26 cellular contexts compared by ENCODE assay signal in the genomic region with DNA sequence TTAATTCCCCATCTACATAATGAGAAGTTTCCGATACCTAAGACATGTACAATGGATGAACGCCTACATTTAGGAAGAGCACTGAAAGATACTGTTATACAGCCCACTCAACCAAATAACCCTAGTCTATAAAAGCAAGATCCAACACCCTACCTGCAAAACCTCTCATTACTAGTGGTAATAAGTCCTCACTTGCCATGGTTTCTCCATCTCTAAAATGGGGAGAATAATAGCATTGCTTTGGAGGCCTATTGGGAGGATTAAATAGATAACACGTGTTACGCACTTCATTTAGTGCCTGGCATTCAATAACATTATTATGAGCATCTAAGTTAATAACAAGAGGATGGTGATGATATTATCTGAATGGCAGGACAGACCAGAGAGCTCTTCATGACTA. TPM values are rescaled to one million over a fixed set of nuclear protein-coding genes. Genes with fewer than 3 reads are reported as not detected.
DNase-seq lines count a peak whose midpoint lies in the region; ATAC-seq, FAIRE-seq and TF ChIP-seq lines count a peak whose summit lies in the region.
"Had no signal": no experiment of that assay in that cellular context is flagged by ENCODE, and none has a peak within 500 bp of the region (broad histone marks: within the 10 kb centered on the region; RNA-seq: fewer than 3 reads in every experiment).

No MANE protein-coding gene starts in this region.

- no peak overlapping the region for H3K4me3 ChIP-seq in IMR-90 (ENCODE audit: insufficient read depth, low read depth, low read length)
- H3K4me3 ChIP-seq in K562 = no peak overlapping the region
- no peak overlapping the region for H3K4me3 ChIP-seq in keratinocyte (ENCODE audit: control insufficient read depth in 2 of 3, extremely low read depth in 1 of 3, insufficient read depth in 2 of 3, low read depth in 1 of 3, low read length in 3 of 3)
- H3K4me3 ChIP-seq in skeletal muscle satellite cell (ENCODE audit: low read length) = no peak overlapping the region
- H3K4me3 ChIP-seq: GM23338, left ventricle myocardium inferior, sigmoid colon, tibial nerve had no signal

- H3K9ac ChIP-seq in IMR-90 (ENCODE audit: low read depth, low read length) = no peak overlapping the region
- no peak overlapping the region for H3K9ac ChIP-seq in K562 (ENCODE audit: insufficient read depth in 1 of 2, low read depth in 2 of 2, low read length in 2 of 2)
- no peak overlapping the region for H3K9ac ChIP-seq in keratinocyte (ENCODE audit: control insufficient read depth, extremely low read depth, insufficient read depth, low read length)
- no peak overlapping the region for H3K9ac ChIP-seq in skeletal muscle satellite cell (ENCODE audit: low read depth, low read length)

- no peak overlapping the region for H2BK5ac ChIP-seq in IMR-90 (ENCODE audit: low read depth, low read length, poor library complexity, severe bottlenecking)

- no peak for TF ChIP-seq CTCF in IMR-90 (conservative IDR thresholded peaks at IDR 0.05; ENCODE audit: low read depth, low read length)
- TF ChIP-seq CTCF in K562 (IDR thresholded peaks at IDR 0.05 in 2 of 3, conservative IDR thresholded peaks at IDR 0.05 in 1 of 3; ENCODE audit: insufficient read depth in 2 of 3, low read depth in 1 of 3, low read length in 3 of 3) = no peak
- TF ChIP-seq CTCF in keratinocyte (optimal IDR thresholded peaks at IDR 0.05 in 1 of 3, IDR thresholded peaks at IDR 0.05 in 1 of 3, conservative IDR thresholded peaks at IDR 0.05 in 1 of 3; ENCODE audit: extremely low read depth in 1 of 3, insufficient read depth in 2 of 3, low read length in 3 of 3) = no peak

- H4K5ac ChIP-seq in IMR-90 (ENCODE audit: low read depth, low read length) = no peak overlapping the region

- H3K9me1 ChIP-seq in IMR-90 (ENCODE audit: insufficient read depth, low read length) = no peaks in the 10 kb centered on the region; the same call in 1 of the 2 replicates
- H3K9me1 ChIP-seq in K562 (ENCODE audit: control insufficient read depth, insufficient read depth, low read length) = no peaks in the 10 kb centered on the region
- H3K9me1 ChIP-seq in keratinocyte (ENCODE audit: control insufficient read depth, extremely low read depth, insufficient read depth, low read length) = no peaks in the 10 kb centered on the region

- H3K79me2 ChIP-seq in K562 (ENCODE audit: control insufficient read depth, insufficient read depth, low read length) (no peaks in the 10 kb centered on the region), keratinocyte (ENCODE audit: control insufficient read depth, insufficient read depth, low read length) (peaks cover 92% of the 10 kb centered on the region)

- intact Hi-C loops in IMR-90 (cut with micrococcal nuclease) (no loop called here), K562 (cut with micrococcal nuclease) (no loop called here)

- H4K91ac ChIP-seq in IMR-90 (ENCODE audit: insufficient read depth, low read depth, low read length) = no peak overlapping the region

- H3K4me1 ChIP-seq in IMR-90 (ENCODE audit: control insufficient read depth, insufficient read depth, low read length) (peaks cover 3% of the 10 kb centered on the region; the same call in 1 of the 2 replicates), K562 (replicated peaks in 1 of 2; ENCODE audit: control insufficient read depth in 2 of 2, insufficient read depth in 2 of 2, low read length in 2 of 2) (no peaks in the 10 kb centered on the region; a peak in 1 of 5 replicates), keratinocyte (ENCODE audit: control insufficient read depth, extremely low read depth, insufficient read depth, low read length) (peaks cover 44% of the 10 kb centered on the region), skeletal muscle satellite cell (ENCODE audit: control insufficient read depth, insufficient read depth, low read length) (peaks cover 22% of the 10 kb centered on the region)

- no peaks in the 10 kb centered on the region for H4K20me1 ChIP-seq in IMR-90 (ENCODE audit: insufficient read depth, low read length)
- H4K20me1 ChIP-seq in K562 (replicated peaks; ENCODE audit: control insufficient read depth, insufficient read depth, low read length) = no peaks in the 10 kb centered on the region
- H4K20me1 ChIP-seq in keratinocyte (ENCODE audit: control insufficient read depth, extremely low read depth, insufficient read depth, low read length) = no peaks in the 10 kb centered on the region

- H3K56ac ChIP-seq in IMR-90 (ENCODE audit: extremely low read depth, insufficient read depth, low read length) = no peak overlapping the region

- ATAC-seq in IMR-90 (ENCODE audit: low read depth) (no peak), K562 (no peak), HG03135 (IDR thresholded peaks at IDR 0.05; ENCODE audit: unreplicated experiment) (no peak)
- ATAC-seq: CD8-positive, alpha-beta T cell; GM23338; natural killer cell treated with Interleukin-12 subunit alpha and Interleukin-12 subunit beta and Interleukin-15 and Interleukin-18, amount 100 ng/mL, for 72 hours had no signal

- no peak overlapping the region for H3K4me2 ChIP-seq in IMR-90 (ENCODE audit: low read depth, low read length)
- H3K4me2 ChIP-seq in K562 (ENCODE audit: insufficient read depth, low read length) = no peak overlapping the region
- peak overlapping the region; percentile 65 for H3K4me2 ChIP-seq in keratinocyte (ENCODE audit: control insufficient read depth, extremely low read depth, insufficient read depth, low read depth, low read length)
- peak overlapping the region; percentile 16 for H3K4me2 ChIP-seq in skeletal muscle satellite cell (ENCODE audit: low read length)
- H3K4me2 ChIP-seq: GM23338 had no signal

- no peak overlapping the region for H4K8ac ChIP-seq in IMR-90 (ENCODE audit: low read depth in 2 of 2, low read length in 2 of 2)

- H2AFZ ChIP-seq in IMR-90 (replicated peaks; ENCODE audit: low read length, poor library complexity) (no peak overlapping the region), K562 (ENCODE audit: low read depth, low read length) (no peak overlapping the region), keratinocyte (ENCODE audit: control insufficient read depth, low read length) (no peak overlapping the region)
- H2AFZ ChIP-seq: GM23338 had no signal

- dilution Hi-C loops in IMR-90 (cut with HindIII; ENCODE audit: low sequenced_read_pairs, unreplicated experiment) = no loop called here
- dilution Hi-C loops in keratinocyte (cut with MboI; ENCODE audit: extremely low pct_ligation_motif_present, low sequenced_read_pairs) = no loop called here

- peak overlapping the region; percentile 67; the same call in 1 of the 2 replicates for H2BK20ac ChIP-seq in IMR-90 (ENCODE audit: low read depth, low read length)

- H2BK120ac ChIP-seq in IMR-90 (ENCODE audit: low read depth, low read length) = no peak overlapping the region

- TF ChIP-seq POLR2A in IMR-90 (IDR thresholded peaks at IDR 0.05; ENCODE audit: low read depth, low read length) (no peak), K562 (conservative IDR thresholded peaks at IDR 0.05) (no peak)

- H3K9me3 ChIP-seq in IMR-90 (ENCODE audit: control insufficient read depth, insufficient read depth, low read length) = no peaks in the 10 kb centered on the region
- H3K9me3 ChIP-seq in K562 (replicated peaks; ENCODE audit: control insufficient read depth, insufficient read depth, low read depth, low read length) = no peaks in the 10 kb centered on the region
- no peaks in the 10 kb centered on the region for H3K9me3 ChIP-seq in keratinocyte (ENCODE audit: control insufficient read depth, low read depth, low read length)
- H3K9me3 ChIP-seq in skeletal muscle satellite cell (replicated peaks; ENCODE audit: low read length) = no peaks in the 10 kb centered on the region
- H3K9me3 ChIP-seq: left ventricle myocardium inferior, sigmoid colon, tibial nerve had no signal

- POLR2A ChIA-PET in IMR-90 (lab: Charles Lee; ENCODE audit: unreplicated experiment) = no interaction called here
- POLR2A ChIA-PET in K562 (lab: Yijun Ruan, JAX) = interaction anchor here (2.1 kb wide), 1 partner anchor 11 kb away, joined by 8 read pairs; no protein-coding TSS in a partner anchor

- H3K4ac ChIP-seq in IMR-90 (ENCODE audit: low read depth, low read length) = no peak overlapping the region

- H2AK9ac ChIP-seq in IMR-90 (replicated peaks; ENCODE audit: low read depth, low read length, poor library complexity) = no peak overlapping the region

- H2BK15ac ChIP-seq in IMR-90 (ENCODE audit: low read depth, low read length) = no peak overlapping the region

- DNase-seq in IMR-90 (no peak), K562 (ENCODE audit: extremely low read depth in 1 of 4, low spot score in 3 of 4) (no peak), keratinocyte (ENCODE audit: low read depth, low spot score) (no peak), amniotic stem cell (lab: John Stamatoyannopoulos, UW) (no peak)
- DNase-seq in activated CD8-positive, alpha-beta memory T cell treated with anti-CD3 and anti-CD28 coated beads, Interleukin-2, amount 50 U/mL, for 4 hours = no peak
- DNase-seq: activated CD4-positive, alpha-beta memory T cell treated with anti-CD3 and anti-CD28 coated beads for 36 hours; activated naive CD8-positive, alpha-beta T cell treated with anti-CD3 and anti-CD28 coated beads for 36 hours; CD8-positive, alpha-beta T cell; DMS79; hippocampal formation; immature natural killer cell; left ventricle myocardium inferior; NCI-H1092; NCI-H1930; NCI-H2227 treated with DMSO at 0.1 percent for 48 hours; NCI-H82; posterior cingulate gyrus; sigmoid colon; SW 1271; T1000 had no signal

- H3K27me3 ChIP-seq in IMR-90 (ENCODE audit: control insufficient read depth, insufficient read depth, low read length) (no peaks in the 10 kb centered on the region), K562 (ENCODE audit: control insufficient read depth in 2 of 2, insufficient read depth in 2 of 2, low read length in 2 of 2) (no peaks in the 10 kb centered on the region), keratinocyte (ENCODE audit: control insufficient read depth, extremely low read depth, insufficient read depth, low read length) (no peaks in the 10 kb centered on the region), skeletal muscle satellite cell (ENCODE audit: control insufficient read depth, insufficient read depth, low read length) (no peaks in the 10 kb centered on the region)
- H3K27me3 ChIP-seq: sigmoid colon, tibial nerve had no signal

- no TSS peak for BruUV-seq in IMR-90 (replicated peaks; lab: Mats Ljungman, UMichigan)
- no TSS peak for BruUV-seq in K562 (replicated peaks; lab: Mats Ljungman, UMichigan)

- H3K36me3 ChIP-seq in IMR-90 (ENCODE audit: control insufficient read depth, insufficient read depth, low read length) (no peaks in the 10 kb centered on the region), K562 (ENCODE audit: control insufficient read depth, insufficient read depth, low read length) (no peaks in the 10 kb centered on the region), keratinocyte (ENCODE audit: control insufficient read depth in 2 of 2, extremely low read depth in 1 of 2, insufficient read depth in 2 of 2, low read length in 2 of 2) (no peaks in the 10 kb centered on the region), skeletal muscle satellite cell (ENCODE audit: insufficient read depth, low read length) (no peaks in the 10 kb centered on the region)
- H3K36me3 ChIP-seq: left ventricle myocardium inferior, sigmoid colon, tibial nerve had no signal

- no peak for FAIRE-seq in K562 (lab: Jason Lieb, UNC)
- no peak for FAIRE-seq in keratinocyte (lab: Jason Lieb, UNC)
- FAIRE-seq: frontal cortex had no signal

- TF ChIP-seq EP300 in K562 (IDR thresholded peaks at IDR 0.05; ENCODE audit: low read length) = no peak

- in situ Hi-C loops in IMR-90 (cut with MboI; ENCODE audit: low sequenced_read_pairs) = no loop called here
- in situ Hi-C loops in K562 (cut with MboI) = no loop called here

- CTCF ChIA-PET in IMR-90 (lab: Yijun Ruan, JAX) (interaction anchor here (0.6 to 1.6 kb wide), 3 partner anchors 10 to 169 kb away, joined by 3 to 4 read pairs (median 3); no protein-coding TSS in a partner anchor), K562 (lab: Yijun Ruan, JAX; ENCODE audit: low intra/inter-chr PET ratio) (no interaction called here)

- WGBS in IMR-90 (ENCODE audit: extremely low coverage in 2 of 2, insufficient read length in 1 of 2), 2 experiments = no CpG with 5 or more reads among the region's 4 CpGs
- WGBS in K562 (ENCODE audit: insufficient coverage, low coverage, missing lambda C conversion rate) = 54% methylated on average over 4 of the region's 4 CpGs

- peak overlapping the region; percentile 37; the same call in 1 of the 2 replicates for H3K18ac ChIP-seq in IMR-90 (ENCODE audit: low read depth, low read length)

- no peak overlapping the region for H2AK5ac ChIP-seq in IMR-90 (ENCODE audit: low read depth, low read length)

- TF ChIP-seq RAD21 in IMR-90 (IDR thresholded peaks at IDR 0.05; ENCODE audit: low read length) (no peak), K562 (CRISPR knock-in tag; conservative IDR thresholded peaks at IDR 0.05 in 1 of 2, IDR thresholded peaks at IDR 0.05 in 1 of 2) (no peak)

- H3K27ac ChIP-seq in IMR-90 (ENCODE audit: insufficient read depth, low read length) (no peak overlapping the region), K562 (ENCODE audit: extremely low read depth, low read depth, low read length) (no peak overlapping the region), keratinocyte (ENCODE audit: control insufficient read depth, insufficient read depth, low read length) (peak overlapping the region; percentile 57)
- H3K27ac ChIP-seq: left ventricle myocardium inferior, sigmoid colon had no signal

- no peak overlapping the region for H3K23ac ChIP-seq in IMR-90 (ENCODE audit: low read depth, low read length)

- peaks cover 0 to 13% of the 10 kb centered on the region in 2 experiments; a peak in 2 of 4 replicates for H3K79me1 ChIP-seq in IMR-90 (ENCODE audit: low read depth in 1 of 2, low read length in 2 of 2)

- H3K14ac ChIP-seq in IMR-90 (replicated peaks; ENCODE audit: low read depth, low read length) = no peak overlapping the region

RNA-seq across cellular contexts. Expression of a gene that starts 16.9 kb away (rescaled TPM):
- total RNA-seq in IMR-90 (2012; rRNA removed) (6.8 and 8.1 TPM in 2 replicates), K562 (2014; rRNA removed) (3.1 and 3.8 TPM in 2 replicates), K562 (2014; rRNA removed; fragmentation: Illumina TruSeq; extraction: Trizol) (6.4 and 7.3 TPM in 2 replicates), K562 (2015; rRNA removed; fragmentation: Illumina TruSeq; extraction: Trizol) (6.4 and 9.5 TPM in 2 replicates), K562 (2021) (4.7 and 5.8 TPM in 2 replicates)
- polyA plus RNA-seq in IMR-90 (2012; rRNA removed) (2.2 and 2.9 TPM in 2 replicates), K562 (2011; rRNA removed) (10.1 and 10.8 TPM in 2 replicates), K562 (2014; fragmentation: Illumina TruSeq; extraction: Trizol) (3.7 and 5.9 TPM in 2 replicates), K562 (2014; fragmentation: Nextera tagmentation; extraction: Ambion mirVana) (1 to 10 TPM in 1 of 2 experiments, under 1 TPM in 1; 0.94 to 1.7 TPM), K562 (2014; rRNA removed) (2.5 and 3.7 TPM in 2 replicates), keratinocyte (24.3 to 49.7 TPM (median 35.1 TPM) in 3 replicates)
- 0.85 and 0.88 TPM in 2 replicates for polyA plus RNA-seq in IMR-90 (2012; cell fraction: cytosol; rRNA removed)
- polyA plus RNA-seq in IMR-90 (2012; cell fraction: nucleus; rRNA removed; ENCODE audit: low replicate concordance) = 2.3 and 9.8 TPM in 2 replicates
- total RNA-seq in K562 (2011; cell fraction: chromatin; rRNA removed; ENCODE audit: low replicate concordance) = 23.3 and 49.2 TPM in 2 replicates
- total RNA-seq in K562 (2011; cell fraction: nucleolus; rRNA removed) = 11.5 and 15.8 TPM in 2 replicates
- total RNA-seq in K562 (2011; cell fraction: nucleoplasm; rRNA removed) = 23.7 and 31.5 TPM in 2 replicates
- 2.8 and 5.6 TPM in 2 replicates for polyA plus RNA-seq in K562 (2011; cell fraction: cytosol; rRNA removed)
- polyA plus RNA-seq in K562 (2011; cell fraction: nucleus; rRNA removed) = 12.8 and 22.2 TPM in 2 replicates
- polyA plus RNA-seq in K562 (2012) = 3.6 and 4.1 TPM in 2 replicates
- 16.6 and 32.2 TPM in 2 replicates for polyA minus RNA-seq in K562 (2011; rRNA and poly(A)+ RNA removed)
- polyA minus RNA-seq in K562 (2011; cell fraction: cytosol; rRNA and poly(A)+ RNA removed) = 7.6 and 8.6 TPM in 2 replicates
- polyA minus RNA-seq in K562 (2011; cell fraction: nucleus; rRNA and poly(A)+ RNA removed) = 18.0 and 44.5 TPM in 2 replicates
- 7.3 TPM for polyA plus RNA-seq in keratinocyte (2011; ENCODE audit: low read depth)
- polyA plus RNA-seq in keratinocyte (2011; cell fraction: cytosol; rRNA removed) = 10.9 and 21.5 TPM in 2 replicates
- polyA plus RNA-seq in keratinocyte (2011; cell fraction: nucleus; rRNA removed) = 48.3 and 61.2 TPM in 2 replicates
- polyA plus RNA-seq in keratinocyte (2012; ENCODE audit: low replicate concordance) = 14.8 and 24.7 TPM in 2 replicates
- polyA minus RNA-seq in keratinocyte = 37.3 to 116 TPM (median 94.5 TPM) in 3 replicates
- polyA minus RNA-seq in keratinocyte (2011; cell fraction: cytosol; rRNA and poly(A)+ RNA removed) = 30.1 TPM
- 95.4 and 156 TPM in 2 replicates for polyA minus RNA-seq in keratinocyte (2011; cell fraction: nucleus; rRNA and poly(A)+ RNA removed)
- 2.8 and 6.8 TPM in 2 replicates for total RNA-seq in skeletal muscle satellite cell (2012; rRNA removed)

RNA-seq across cellular contexts. Expression of a gene that starts 50.9 kb away (rescaled TPM):
- total RNA-seq in IMR-90 (2012; rRNA removed) (25.5 and 58.3 TPM in 2 replicates), K562 (2014; rRNA removed) (21.5 and 23.5 TPM in 2 replicates), K562 (2014; rRNA removed; fragmentation: Illumina TruSeq; extraction: Trizol) (52.7 and 55.9 TPM in 2 replicates), K562 (2015; rRNA removed; fragmentation: Illumina TruSeq; extraction: Trizol) (37.4 and 41.4 TPM in 2 replicates), K562 (2021) (32.7 and 34.1 TPM in 2 replicates)
- polyA plus RNA-seq in IMR-90 (2012; rRNA removed) (7.4 and 12.2 TPM in 2 replicates), K562 (2011; rRNA removed) (15.7 and 21.5 TPM in 2 replicates), K562 (2014; fragmentation: Illumina TruSeq; extraction: Trizol) (8.8 and 10.8 TPM in 2 replicates), K562 (2014; fragmentation: Nextera tagmentation; extraction: Ambion mirVana) (10 to 100 TPM; 20.0 to 48.1 TPM), K562 (2014; rRNA removed) (19.2 and 22.6 TPM in 2 replicates), keratinocyte (12.1 to 27.5 TPM (median 23.0 TPM) in 3 replicates)
- 2.7 and 4.2 TPM in 2 replicates for polyA plus RNA-seq in IMR-90 (2012; cell fraction: cytosol; rRNA removed)
- 2.0 and 6.9 TPM in 2 replicates for polyA plus RNA-seq in IMR-90 (2012; cell fraction: nucleus; rRNA removed; ENCODE audit: low replicate concordance)
- total RNA-seq in K562 (2011; cell fraction: chromatin; rRNA removed; ENCODE audit: low replicate concordance) = 3.3 and 11.8 TPM in 2 replicates
- 2.7 and 3.2 TPM in 2 replicates for total RNA-seq in K562 (2011; cell fraction: nucleolus; rRNA removed)
- 9.5 and 22.1 TPM in 2 replicates for total RNA-seq in K562 (2011; cell fraction: nucleoplasm; rRNA removed)
- 7.6 and 15.1 TPM in 2 replicates for polyA plus RNA-seq in K562 (2011; cell fraction: cytosol; rRNA removed)
- 4.2 and 4.3 TPM in 2 replicates for polyA plus RNA-seq in K562 (2011; cell fraction: nucleus; rRNA removed)
- polyA plus RNA-seq in K562 (2012) = 5.3 and 6.8 TPM in 2 replicates
- polyA minus RNA-seq in K562 (2011; rRNA and poly(A)+ RNA removed) = 29.7 and 31.2 TPM in 2 replicates
- polyA minus RNA-seq in K562 (2011; cell fraction: cytosol; rRNA and poly(A)+ RNA removed) = 11.4 and 18.3 TPM in 2 replicates
- polyA minus RNA-seq in K562 (2011; cell fraction: nucleus; rRNA and poly(A)+ RNA removed) = 6.9 and 9.6 TPM in 2 replicates
- 20.4 TPM for polyA plus RNA-seq in keratinocyte (2011; ENCODE audit: low read depth)
- polyA plus RNA-seq in keratinocyte (2011; cell fraction: cytosol; rRNA removed) = 13.2 and 23.7 TPM in 2 replicates
- polyA plus RNA-seq in keratinocyte (2011; cell fraction: nucleus; rRNA removed) = 13.2 and 18.1 TPM in 2 replicates
- 12.8 and 13.6 TPM in 2 replicates for polyA plus RNA-seq in keratinocyte (2012; ENCODE audit: low replicate concordance)
- 4.8 to 18.2 TPM (median 8.4 TPM) in 3 replicates for polyA minus RNA-seq in keratinocyte
- 18.6 TPM for polyA minus RNA-seq in keratinocyte (2011; cell fraction: cytosol; rRNA and poly(A)+ RNA removed)
- polyA minus RNA-seq in keratinocyte (2011; cell fraction: nucleus; rRNA and poly(A)+ RNA removed) = 8.4 and 18.7 TPM in 2 replicates
- 48.5 and 60.1 TPM in 2 replicates for total RNA-seq in skeletal muscle satellite cell (2012; rRNA removed)

Comparison
In these comparisons a context has a peak if more than half of its experiments do, and no peak if none do; other contexts are left out.
1. H3K4me2 ChIP-seq: peak in keratinocyte (single experiment) and skeletal muscle satellite cell (single experiment); none in IMR-90 (single experiment) and K562 (single experiment).